ENCODE assay signal across 8 cellular contexts in the genomic region with DNA sequence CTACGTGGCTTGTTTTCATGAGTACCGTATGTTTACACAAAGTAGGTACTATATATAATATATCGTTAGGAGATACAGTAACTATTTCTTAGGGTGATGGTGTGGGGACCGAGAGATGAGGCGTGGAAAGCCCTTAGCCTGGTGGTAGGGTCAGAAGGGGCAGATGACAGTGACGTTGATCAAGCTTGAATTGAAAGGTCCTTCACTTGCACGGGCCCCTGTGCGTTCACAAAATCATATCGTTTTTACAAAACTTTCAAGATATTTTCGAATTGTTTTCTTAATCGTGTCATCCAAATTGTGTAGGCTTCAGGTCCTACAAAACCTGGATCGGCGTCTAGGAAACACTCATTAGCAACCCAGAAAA. TPM values are rescaled to one million over a fixed set of nuclear protein-coding genes. Genes with fewer than 3 reads are reported as not detected.
A peak's percentile ranks its signal among the peaks of the same experiment; 100 is the strongest.
DNase-seq lines count a peak whose midpoint lies in the region; ATAC-seq, FAIRE-seq and TF ChIP-seq lines count a peak whose summit lies in the region.

No MANE protein-coding gene starts in this region.

- no peak for FAIRE-seq in K562 (lab: Jason Lieb, UNC)

- H3K36me3 ChIP-seq in K562 (ENCODE audit: control insufficient read depth, insufficient read depth, low read length) (0 out of 3 replicates have a peak, but pooled peaks cover 4% of the 10 kb centered on the region), liver (ENCODE audit: control insufficient read depth in 4 of 4, insufficient read depth in 3 of 4, low read depth in 1 of 4, low read length in 3 of 4) (no peaks in the 10 kb centered on the region), transverse colon (no peaks in the 10 kb centered on the region)

- peak overlapping the region; percentile 69 for H3K4me3 Mint-ChIP-seq in activated CD8-positive, alpha-beta memory T cell treated with anti-CD3 and anti-CD28 coated beads, Interleukin-2, amount 10 ng/mL, durations not matched to agents 7 days and 5 days

- H3K9ac ChIP-seq in K562 (ENCODE audit: insufficient read depth in 1 of 2, low read depth in 2 of 2, low read length in 2 of 2): peak overlapping the region; percentile 73 to 95; a peak in 3 of 4 replicates
- H3K9ac ChIP-seq in liver (ENCODE audit: low read depth in 1 of 2, low read length in 2 of 2): peak overlapping the region; percentile 75 to 83

- no peaks in the 10 kb centered on the region for H4K20me1 ChIP-seq in K562 (replicated peaks; ENCODE audit: control insufficient read depth, insufficient read depth, low read length)

- TF ChIP-seq CTCF in K562 (IDR thresholded peaks at IDR 0.05 in 2 of 3, conservative IDR thresholded peaks at IDR 0.05 in 1 of 3; ENCODE audit: insufficient read depth in 2 of 3, low read depth in 1 of 3, low read length in 3 of 3): no peak
- no peak for TF ChIP-seq CTCF in liver (IDR thresholded peaks at IDR 0.05; ENCODE audit: low read depth, low read length, missing input control)
- peak in 1 of 5 experiments; percentile 18 for TF ChIP-seq CTCF in transverse colon (IDR thresholded peaks at IDR 0.05)

- peaks cover 40% of the 10 kb centered on the region for H3K4me1 Mint-ChIP-seq in activated CD8-positive, alpha-beta memory T cell treated with anti-CD3 and anti-CD28 coated beads, Interleukin-2, amount 10 ng/mL, durations not matched to agents 7 days and 5 days

- H3K9me3 ChIP-seq in K562 (replicated peaks; ENCODE audit: control insufficient read depth, insufficient read depth, low read depth, low read length): no peaks in the 10 kb centered on the region
- H3K9me3 ChIP-seq in liver (ENCODE audit: control insufficient read depth in 4 of 4, low read length in 3 of 4): no peaks in the 10 kb centered on the region
- H3K9me3 ChIP-seq in transverse colon: no peaks in the 10 kb centered on the region

- 27% methylated on average over 13 of the region's 13 CpGs for WGBS in K562 (ENCODE audit: insufficient coverage, low coverage, missing lambda C conversion rate)
- WGBS in liver: 39% methylated on average over 13 of the region's 13 CpGs
- 52% methylated on average over 8 to 13 of the region's 13 CpGs for WGBS in transverse colon (ENCODE audit: low coverage in 1 of 2), 2 donors

- H3K9me3 Mint-ChIP-seq in activated CD8-positive, alpha-beta memory T cell treated with anti-CD3 and anti-CD28 coated beads, Interleukin-2, amount 10 ng/mL, durations not matched to agents 7 days and 5 days (ENCODE audit: low read depth): peaks cover 7% of the 10 kb centered on the region

- peak overlapping the region; percentile 94 for H2AFZ ChIP-seq in K562 (ENCODE audit: low read depth, low read length)

- TF ChIP-seq POLR2A in K562 (conservative IDR thresholded peaks at IDR 0.05): no peak
- TF ChIP-seq POLR2A in transverse colon (IDR thresholded peaks at IDR 0.05): no peak

- peak overlapping the region; percentile 83 for H3K4me3 ChIP-seq in K562
- H3K4me3 ChIP-seq in liver (ENCODE audit: low read depth in 1 of 3, low read length in 3 of 3): peak overlapping the region; percentile 81 to 94 (median 87)
- peak overlapping the region; percentile 71 to 97 (median 84) for H3K4me3 ChIP-seq in transverse colon

- H3K9me1 ChIP-seq in K562 (ENCODE audit: control insufficient read depth, insufficient read depth, low read length): no peaks in the 10 kb centered on the region

- ATAC-seq in activated CD8-positive, alpha-beta memory T cell treated with anti-CD3 and anti-CD28 coated beads, Interleukin-2, amount 10 ng/mL, durations not matched to agents 7 days and 5 days: no peak
- ATAC-seq in K562 (peak; percentile 13), esophagus mucosa (no peak)

- POLR2A ChIA-PET in K562 (lab: Yijun Ruan, JAX): no interaction called here

- CTCF ChIA-PET in activated CD8-positive, alpha-beta memory T cell treated with anti-CD3 and anti-CD28 coated beads, Interleukin-2, amount 10 ng/mL, durations not matched to agents 7 days and 5 days (lab: Charles Lee): interaction anchor here (1.0 to 1.3 kb wide), 3 partner anchors 13 to 371 kb away, joined by 3 read pairs; no protein-coding TSS in a partner anchor
- CTCF ChIA-PET in K562 (lab: Yijun Ruan, JAX; ENCODE audit: low intra/inter-chr PET ratio): no interaction called here

- H3K79me2 ChIP-seq in K562 (ENCODE audit: control insufficient read depth, insufficient read depth, low read length): peaks cover 38% of the 10 kb centered on the region

- peak overlapping the region; percentile 87 for H3K4me2 ChIP-seq in K562 (ENCODE audit: insufficient read depth, low read length)

- H3K4me1 ChIP-seq in K562 (replicated peaks in 1 of 2; ENCODE audit: control insufficient read depth in 2 of 2, insufficient read depth in 2 of 2, low read length in 2 of 2) (peaks cover 6 to 11% of the 10 kb centered on the region in 2 experiments; a peak in 4 of 5 replicates), liver (ENCODE audit: control insufficient read depth in 4 of 4, insufficient read depth in 4 of 4, low read length in 3 of 4) (peaks cover 4 to 20% (median 7%) of the 10 kb centered on the region in 4 donors), transverse colon (peaks cover 11 to 36% (median 17%) of the 10 kb centered on the region in 4 donors)

- no TSS peak for BruUV-seq in K562 (replicated peaks; lab: Mats Ljungman, UMichigan)

- peaks cover 16% of the 10 kb centered on the region for H3K27me3 Mint-ChIP-seq in activated CD8-positive, alpha-beta memory T cell treated with anti-CD3 and anti-CD28 coated beads, Interleukin-2, amount 10 ng/mL, durations not matched to agents 7 days and 5 days

- H3K36me3 Mint-ChIP-seq in activated CD8-positive, alpha-beta memory T cell treated with anti-CD3 and anti-CD28 coated beads, Interleukin-2, amount 10 ng/mL, durations not matched to agents 7 days and 5 days: peaks cover 26% of the 10 kb centered on the region

- intact Hi-C loops in K562 (cut with micrococcal nuclease): loop anchor here (10.0 kb wide), 2 partner anchors 117 to 367 kb away; a partner anchor contains a TSS
- intact Hi-C loops in transverse colon (cut with DNase I; ENCODE audit: low total_unique reads): no loop called here

- no peak for TF ChIP-seq RAD21 in K562 (CRISPR knock-in tag; conservative IDR thresholded peaks at IDR 0.05 in 1 of 2, IDR thresholded peaks at IDR 0.05 in 1 of 2)
- TF ChIP-seq RAD21 in liver (IDR thresholded peaks at IDR 0.05): no peak

- H3K27ac ChIP-seq in K562 (ENCODE audit: extremely low read depth, low read depth, low read length) (peak overlapping the region; percentile 75), liver (ENCODE audit: low read depth in 1 of 2, low read length in 2 of 2) (peak overlapping the region; percentile 96 to 97), transverse colon (peak overlapping the region; percentile 94 to 100 (median 100))

- no peaks in the 10 kb centered on the region for H3K27me3 ChIP-seq in K562 (ENCODE audit: control insufficient read depth in 2 of 2, insufficient read depth in 2 of 2, low read length in 2 of 2)
- H3K27me3 ChIP-seq in liver (ENCODE audit: control insufficient read depth in 4 of 4, insufficient read depth in 4 of 4, low read length in 3 of 4): no peaks in the 10 kb centered on the region
- no peaks in the 10 kb centered on the region for H3K27me3 ChIP-seq in transverse colon

- peak overlapping the region; percentile 70 for H3K27ac Mint-ChIP-seq in activated CD8-positive, alpha-beta memory T cell treated with anti-CD3 and anti-CD28 coated beads, Interleukin-2, amount 10 ng/mL, durations not matched to agents 7 days and 5 days

- no peak for DNase-seq in activated CD8-positive, alpha-beta memory T cell treated with anti-CD3 and anti-CD28 coated beads, Interleukin-2, amount 10 ng/mL, durations not matched to agents 7 days and 5 days
- DNase-seq in activated CD8-positive, alpha-beta memory T cell treated with anti-CD3 and anti-CD28 coated beads, Interleukin-2, amount 50 U/mL, for 48 hours: no peak
- DNase-seq in K562 (ENCODE audit: extremely low read depth in 1 of 4, low spot score in 3 of 4) (peak in 2 of 4 experiments; percentile 13 to 25), transverse colon (no peak), HCEC 1CT (no peak)
- no peak for DNase-seq in stimulated activated CD4-positive, alpha-beta T cell treated with anti-CD3 and anti-CD28 coated beads, Interleukin-4, amount 100 ng/mL, for 1 hour

- in situ Hi-C loops in K562 (cut with MboI) (no loop called here), transverse colon (cut with MboI; ENCODE audit: low pct_ligation_motif_present in 1 of 4, low pct_unique_long_range_greater_than_20kb in 1 of 4, low sequenced_read_pairs in 3 of 4) (no loop called here)

- no peak for TF ChIP-seq EP300 in K562 (IDR thresholded peaks at IDR 0.05; ENCODE audit: low read length)
- no peak for TF ChIP-seq EP300 in transverse colon (IDR thresholded peaks at IDR 0.05; ENCODE audit: low read depth)

TF ChIP-seq in K562, 482 proteins besides CTCF, POLR2A, EP300 and RAD21 (continues in another document):
- TF ChIP-seq BRF1 (IDR thresholded peaks at IDR 0.05; ENCODE audit: borderline replicate concordance, extremely low read depth, insufficient read length): no peak

TF ChIP-seq in liver, 16 proteins besides CTCF, POLR2A, EP300 and RAD21 (continues in another document):
- no peak for TF ChIP-seq SP1 (IDR thresholded peaks at IDR 0.05)
- TF ChIP-seq FOXA1 (IDR thresholded peaks at IDR 0.05): no peak
- TF ChIP-seq TAF1 (conservative IDR thresholded peaks at IDR 0.05): no peak
- no peak for TF ChIP-seq JUND (IDR thresholded peaks at IDR 0.05)
- no peak for TF ChIP-seq RXRA (IDR thresholded peaks at IDR 0.05)

RNA-seq across cellular contexts. Expression of a gene that starts 0.9 kb away (rescaled TPM):
- total RNA-seq in activated CD8-positive, alpha-beta memory T cell treated with anti-CD3 and anti-CD28 coated beads, Interleukin-2, amount 10 ng/mL, durations not matched to agents 7 days and 5 days: 10 to 100 TPM; 18.0 to 19.7 TPM
- total RNA-seq in K562 (2011; cell fraction: chromatin; rRNA removed; ENCODE audit: low replicate concordance): 19.6 and 36.2 TPM in 2 replicates
- total RNA-seq in K562 (2011; cell fraction: nucleolus; rRNA removed): 7.0 and 7.6 TPM in 2 replicates
- 13.4 and 20.1 TPM in 2 replicates for total RNA-seq in K562 (2011; cell fraction: nucleoplasm; rRNA removed)
- 4.5 and 5.8 TPM in 2 replicates for total RNA-seq in K562 (2014; rRNA removed)
- total RNA-seq in K562 (2014; rRNA removed; fragmentation: Illumina TruSeq; extraction: Trizol): 13.1 and 14.4 TPM in 2 replicates
- total RNA-seq in K562 (2015; rRNA removed; fragmentation: Illumina TruSeq; extraction: Trizol): 11.5 and 12.1 TPM in 2 replicates
- 9.6 and 10.5 TPM in 2 replicates for total RNA-seq in K562 (2021)
- 10.3 and 11.0 TPM in 2 replicates for polyA plus RNA-seq in K562 (2011; rRNA removed)
- 2.7 and 4.5 TPM in 2 replicates for polyA plus RNA-seq in K562 (2011; cell fraction: cytosol; rRNA removed)
- polyA plus RNA-seq in K562 (2011; cell fraction: nucleus; rRNA removed): 7.8 and 9.7 TPM in 2 replicates
- 6.1 and 12.0 TPM in 2 replicates for polyA plus RNA-seq in K562 (2012)
- polyA plus RNA-seq in K562 (2014; fragmentation: Illumina TruSeq; extraction: Trizol): 9.5 and 11.4 TPM in 2 replicates
- polyA plus RNA-seq in K562 (2014; fragmentation: Nextera tagmentation; extraction: Ambion mirVana): 1 to 10 TPM; 2.2 to 3.0 TPM
- 5.6 and 6.6 TPM in 2 replicates for polyA plus RNA-seq in K562 (2014; rRNA removed)
- polyA minus RNA-seq in K562 (2011; rRNA and poly(A)+ RNA removed): 18.9 and 25.4 TPM in 2 replicates
- polyA minus RNA-seq in K562 (2011; cell fraction: cytosol; rRNA and poly(A)+ RNA removed): 6.1 and 6.5 TPM in 2 replicates
- 8.8 and 23.4 TPM in 2 replicates for polyA minus RNA-seq in K562 (2011; cell fraction: nucleus; rRNA and poly(A)+ RNA removed)
- 10 to 100 TPM; 13.4 to 20.1 TPM for total RNA-seq in liver
- 1 to 10 TPM; 3.1 to 4.8 TPM for polyA plus RNA-seq in liver
- total RNA-seq in transverse colon: 10 to 100 TPM; 45.9 to 82.8 (median 62.1) TPM
- 17.3 TPM for total RNA-seq in esophagus mucosa
